Comparison of ENCODE assay signal across 9 cellular contexts in the genomic region with DNA sequence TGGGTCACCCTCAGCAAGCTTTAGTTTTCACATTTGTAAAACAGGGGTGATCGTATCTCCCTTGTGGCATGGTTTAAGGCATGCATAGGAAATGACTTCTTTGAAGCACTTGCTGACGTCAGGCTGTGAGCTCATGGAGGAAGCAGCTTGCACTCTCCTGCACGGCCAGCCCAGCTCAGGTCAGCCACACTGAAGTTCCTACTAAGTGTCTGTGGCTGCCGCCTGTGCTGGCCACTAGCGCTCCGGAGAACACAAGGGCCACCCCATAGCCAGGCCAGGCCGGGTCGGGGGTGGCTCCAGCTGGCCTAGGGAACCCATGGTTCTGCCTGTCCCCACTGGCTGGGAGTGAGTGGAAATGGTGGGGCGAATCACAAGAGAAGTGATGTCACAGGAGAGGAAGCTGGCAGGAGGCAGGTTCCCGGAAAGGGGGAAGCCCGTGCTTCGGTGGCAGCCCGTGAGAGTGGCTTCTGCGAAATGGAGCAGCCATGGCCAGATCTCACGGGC. TPM values are rescaled to one million over a fixed set of nuclear protein-coding genes. Genes with fewer than 3 reads are reported as not detected.
DNase-seq lines count a peak whose midpoint lies in the region; ATAC-seq and TF ChIP-seq lines count a peak whose summit lies in the region.
"Had no signal": no experiment of that assay in that cellular context is flagged by ENCODE, and none has a peak within 500 bp of the region (broad histone marks: within the 10 kb centered on the region; RNA-seq: fewer than 3 reads in every experiment).

No MANE protein-coding gene starts in this region.

- no peak overlapping the region for H3K27ac ChIP-seq in tibial artery

- TF ChIP-seq POLR2A in erythroblast (IDR thresholded peaks at IDR 0.05; ENCODE audit: low read length): no peak

- TF ChIP-seq CTCF in tibial artery (IDR thresholded peaks at IDR 0.05): no peak

- no peaks in the 10 kb centered on the region for H3K36me3 ChIP-seq in tibial artery

- no peak for ATAC-seq in HG03280 (IDR thresholded peaks at IDR 0.05; ENCODE audit: unreplicated experiment)

- DNase-seq in activated CD4-positive, alpha-beta memory T cell treated with anti-CD3 and anti-CD28 coated beads, Interleukin-2, amount 10 ng/mL, durations not matched to agents 7 days and 5 days: peak; percentile 95
- DNase-seq in erythroblast (lab: John Stamatoyannopoulos, UW) (peak; percentile 15 to 18), globus pallidus (ENCODE audit: low spot score) (no peak), NCI-H2227 treated with DMSO at 0.1 percent for 48 hours (lab: John Stamatoyannopoulos, UW) (no peak), tibial artery (no peak)
- peak; percentile 63 to 85 (median 66) for DNase-seq in stimulated activated CD4-positive, alpha-beta T cell treated with anti-CD3 and anti-CD28 coated beads, TNF-alpha, amount 100 ng/mL, for 48 hours (ENCODE audit: low read depth in 3 of 3)
- DNase-seq: mammary epithelial cell had no signal

- intact Hi-C loops in tibial artery (cut with DNase I; ENCODE audit: low total_unique reads): no loop called here

- H3K27ac Mint-ChIP-seq in IgD-negative memory B cell: peak overlapping the region in 2 of 3 donors; percentile 39 to 96
- H3K27ac Mint-ChIP-seq in activated CD4-positive, alpha-beta memory T cell treated with anti-CD3 and anti-CD28 coated beads, Interleukin-2, amount 10 ng/mL, durations not matched to agents 7 days and 5 days: peak overlapping the region; percentile 100

- H3K27me3 ChIP-seq in tibial artery: peaks cover 0 to 67% of the 10 kb centered on the region in 2 donors

- CTCF ChIA-PET in activated CD4-positive, alpha-beta memory T cell treated with anti-CD3 and anti-CD28 coated beads, Interleukin-2, amount 10 ng/mL, durations not matched to agents 7 days and 5 days (lab: Charles Lee): interaction anchor here (0.8 to 5.2 kb wide), 26 partner anchors 11 to 488 kb away, joined by 3 to 81 read pairs (median 4); a partner anchor contains a TSS

- H3K4me3 Mint-ChIP-seq in IgD-negative memory B cell: no peak overlapping the region
- peak overlapping the region; percentile 70 for H3K4me3 Mint-ChIP-seq in activated CD4-positive, alpha-beta memory T cell treated with anti-CD3 and anti-CD28 coated beads, Interleukin-2, amount 10 ng/mL, durations not matched to agents 7 days and 5 days

- POLR2A ChIA-PET in activated CD4-positive, alpha-beta memory T cell treated with anti-CD3 and anti-CD28 coated beads, Interleukin-2, amount 10 ng/mL, durations not matched to agents 7 days and 5 days (lab: Charles Lee): interaction anchor here (0.8 to 6.2 kb wide), 26 partner anchors 9 to 826 kb away, joined by 3 to 194 read pairs (median 4); a partner anchor contains a TSS

- H3K36me3 Mint-ChIP-seq in IgD-negative memory B cell: no peaks in the 10 kb centered on the region
- peaks cover 9% of the 10 kb centered on the region for H3K36me3 Mint-ChIP-seq in activated CD4-positive, alpha-beta memory T cell treated with anti-CD3 and anti-CD28 coated beads, Interleukin-2, amount 10 ng/mL, durations not matched to agents 7 days and 5 days (ENCODE audit: low read depth)

- peaks cover 0 to 12% (median 5%) of the 10 kb centered on the region in 3 donors for H3K4me1 Mint-ChIP-seq in IgD-negative memory B cell
- H3K4me1 Mint-ChIP-seq in activated CD4-positive, alpha-beta memory T cell treated with anti-CD3 and anti-CD28 coated beads, Interleukin-2, amount 10 ng/mL, durations not matched to agents 7 days and 5 days: peaks cover 86% of the 10 kb centered on the region

- no peaks in the 10 kb centered on the region for H3K9me3 Mint-ChIP-seq in IgD-negative memory B cell
- no peaks in the 10 kb centered on the region for H3K9me3 Mint-ChIP-seq in activated CD4-positive, alpha-beta memory T cell treated with anti-CD3 and anti-CD28 coated beads, Interleukin-2, amount 10 ng/mL, durations not matched to agents 7 days and 5 days

- H3K4me3 ChIP-seq in tibial artery: no peak overlapping the region

- H3K9me3 ChIP-seq in tibial artery: no peaks in the 10 kb centered on the region

- H3K27me3 Mint-ChIP-seq in IgD-negative memory B cell: peaks cover 5% of the 10 kb centered on the region
- H3K27me3 Mint-ChIP-seq in activated CD4-positive, alpha-beta memory T cell treated with anti-CD3 and anti-CD28 coated beads, Interleukin-2, amount 10 ng/mL, durations not matched to agents 7 days and 5 days: no peaks in the 10 kb centered on the region

- no peaks in the 10 kb centered on the region for H3K4me1 ChIP-seq in tibial artery

RNA-seq across cellular contexts. Expression of a gene that starts 28.2 kb away (rescaled TPM):
- polyA plus RNA-seq in IgD-negative memory B cell: 13.3 TPM
- total RNA-seq in activated CD4-positive, alpha-beta memory T cell treated with anti-CD3 and anti-CD28 coated beads, Interleukin-2, amount 10 ng/mL, durations not matched to agents 7 days and 5 days: 10 to 100 TPM; 34.5 to 36.3 TPM

RNA-seq across cellular contexts. Expression of a gene that starts 29.8 kb away (rescaled TPM):
- polyA plus RNA-seq in IgD-negative memory B cell: not detected
- 10 to 100 TPM; 14.0 to 14.7 TPM for total RNA-seq in activated CD4-positive, alpha-beta memory T cell treated with anti-CD3 and anti-CD28 coated beads, Interleukin-2, amount 10 ng/mL, durations not matched to agents 7 days and 5 days
- total RNA-seq: mammary epithelial cell had no signal
- polyA plus RNA-seq: mammary epithelial cell had no signal

Comparison
In these comparisons a context has a peak if more than half of its experiments do, and no peak if none do; other contexts are left out.
1. DNase-seq: peak in activated CD4-positive, alpha-beta memory T cell treated with anti-CD3 and anti-CD28 coated beads, Interleukin-2, amount 10 ng/mL, durations not matched to agents 7 days and 5 days (single experiment), erythroblast (2 of 2) and stimulated activated CD4-positive, alpha-beta T cell treated with anti-CD3 and anti-CD28 coated beads, TNF-alpha, amount 100 ng/mL, for 48 hours (3 of 3); none in globus pallidus (single experiment), NCI-H2227 treated with DMSO at 0.1 percent for 48 hours (single experiment) and tibial artery (0 of 2).